In the genomic region with DNA sequence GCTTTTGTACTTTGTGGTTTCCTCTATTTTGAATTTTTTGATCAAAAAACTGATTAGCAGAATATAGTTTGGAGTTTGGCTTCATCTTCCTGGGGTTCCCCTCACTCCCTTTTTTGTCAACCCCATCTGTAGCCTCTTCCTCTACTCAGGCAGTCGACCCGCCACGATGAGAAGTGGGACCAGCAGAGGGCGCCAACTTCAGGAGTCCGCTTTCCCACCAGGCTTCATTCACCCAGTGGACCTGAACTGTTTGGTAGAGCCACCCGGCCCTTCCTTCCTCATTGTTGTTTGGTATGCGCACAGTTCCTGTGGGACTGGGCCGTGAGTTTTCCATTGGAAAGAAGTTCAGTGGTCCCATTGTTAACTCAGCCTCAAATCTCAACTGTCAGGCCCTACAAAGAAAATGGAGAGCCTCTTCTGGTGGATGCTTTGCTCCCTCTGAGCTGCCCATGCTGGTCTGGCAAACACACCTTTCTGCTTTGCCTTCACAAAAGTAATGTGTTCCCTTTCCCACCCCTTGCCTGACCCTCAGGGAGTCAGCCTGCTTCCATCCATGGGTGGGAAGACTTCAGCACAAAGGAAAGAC, we compare ENCODE assay signal across 8 cellular contexts. TPM values are rescaled to one million over a fixed set of nuclear protein-coding genes. Genes with fewer than 3 reads are reported as not detected.
DNase-seq lines count a peak whose midpoint lies in the region; ATAC-seq, FAIRE-seq and TF ChIP-seq lines count a peak whose summit lies in the region.

No MANE protein-coding gene starts in this region.

- H3K79me2 ChIP-seq in PC-3 (ENCODE audit: low read length) (no peaks in the 10 kb centered on the region), osteoblast (ENCODE audit: insufficient read depth, low read length) (peaks cover 10% of the 10 kb centered on the region)

- peaks cover 53% of the 10 kb centered on the region for H3K36me3 ChIP-seq in PC-3 (ENCODE audit: low read depth, low read length)
- peaks cover 67% of the 10 kb centered on the region for H3K36me3 ChIP-seq in osteoblast (ENCODE audit: insufficient read depth, low read length)
- H3K36me3 ChIP-seq in testis (ENCODE audit: low read depth, missing control alignments): no peaks in the 10 kb centered on the region

- H4K20me1 ChIP-seq in PC-3 (ENCODE audit: low read length) (peaks cover 8% of the 10 kb centered on the region; the same call in 1 of the 2 replicates), osteoblast (ENCODE audit: insufficient read depth, low read length) (peaks cover 23% of the 10 kb centered on the region)

- H3K9me2 ChIP-seq in PC-3 (replicated peaks; ENCODE audit: low read length): no peaks in the 10 kb centered on the region

- POLR2A ChIA-PET in PC-3 (lab: Charles Lee; ENCODE audit: unreplicated experiment): no interaction called here

- intact Hi-C loops in PC-3 (cut with micrococcal nuclease): no loop called here
- intact Hi-C loops in testis (cut with DNase I; ENCODE audit: low total_unique reads): no loop called here

- TF ChIP-seq CTCF in PC-3 (conservative IDR thresholded peaks at IDR 0.05; ENCODE audit: low read depth, low read length) (peak; percentile 85), fibroblast of pulmonary artery (IDR thresholded peaks at IDR 0.05; ENCODE audit: low read length, missing control alignments) (peak; percentile 81), osteoblast (IDR thresholded peaks at IDR 0.05; ENCODE audit: extremely low read depth, low read depth, low read length) (peak; percentile 82), testis (IDR thresholded peaks at IDR 0.05) (peak; percentile 13 to 69 (median 54))

- DNase-seq in 8988T: peak; percentile 52
- DNase-seq in GM12891 (ENCODE audit: insufficient read length, low spot score): peak; percentile 57
- peak; percentile 45 for DNase-seq in PC-3
- DNase-seq in activated T-helper 1 cell treated with Interleukin-2 at 50 U/mL for 16 hours (ENCODE audit: low read depth): peak; percentile 60
- DNase-seq in fibroblast of pulmonary artery (ENCODE audit: low read depth): peak; percentile 67
- peak; percentile 90 for DNase-seq in osteoblast (ENCODE audit: insufficient read length, low spot score, missing footprints)
- DNase-seq in testis: peak; percentile 83
- no peak for DNase-seq in NOMO-1 treated with dmso at 0.1 percent for 144 hours (lab: John Stamatoyannopoulos, UW; ENCODE audit: unreplicated experiment)

- H3K27ac ChIP-seq in PC-3 (ENCODE audit: low read length) (no peak overlapping the region), osteoblast (ENCODE audit: low read depth, low read length) (no peak overlapping the region), testis (no peak overlapping the region)

- no peaks in the 10 kb centered on the region for H3K4me1 ChIP-seq in PC-3 (ENCODE audit: insufficient read depth, low read length)
- no peaks in the 10 kb centered on the region for H3K4me1 ChIP-seq in osteoblast (ENCODE audit: insufficient read depth, low read length)
- H3K4me1 ChIP-seq in testis: no peaks in the 10 kb centered on the region

- H3K27me3 ChIP-seq in PC-3 (ENCODE audit: low read length) (no peaks in the 10 kb centered on the region), osteoblast (ENCODE audit: insufficient read depth, low read length) (no peaks in the 10 kb centered on the region), testis (no peaks in the 10 kb centered on the region)

- H3F3A ChIP-seq in PC-3 (ENCODE audit: low read length, unreplicated experiment): no peaks in the 10 kb centered on the region

- H3K9me3 ChIP-seq in PC-3 (ENCODE audit: low read length) (no peaks in the 10 kb centered on the region), osteoblast (ENCODE audit: low read depth, low read length) (no peaks in the 10 kb centered on the region), testis (no peaks in the 10 kb centered on the region)

- FAIRE-seq in GM12891 (lab: Jason Lieb, UNC): peak; percentile 77

- no TSS peak for BruUV-seq in PC-3 (replicated peaks; lab: Mats Ljungman, UMichigan)

- H3K9ac ChIP-seq in PC-3 (ENCODE audit: low read length): no peak overlapping the region

- CTCF ChIA-PET in PC-3 (lab: Charles Lee): no interaction called here

- no peak for TF ChIP-seq POLR2A in GM12891 (IDR thresholded peaks at IDR 0.05; ENCODE audit: low read depth, low read length)
- no peak for TF ChIP-seq POLR2A in testis (IDR thresholded peaks at IDR 0.05)

- H3K4me2 ChIP-seq in PC-3 (ENCODE audit: low read length): no peak overlapping the region
- no peak overlapping the region for H3K4me2 ChIP-seq in osteoblast (ENCODE audit: insufficient read depth, low read length)

- ATAC-seq in PC-3: peak; percentile 37; the same call in 1 of the 2 replicates

- H2AFZ ChIP-seq in PC-3 (ENCODE audit: low read length) (no peak overlapping the region), osteoblast (ENCODE audit: low read length) (no peak overlapping the region)

- H3K4me3 ChIP-seq in PC-3 (ENCODE audit: low read length) (no peak overlapping the region), fibroblast of pulmonary artery (replicated peaks; ENCODE audit: low read depth, low read length) (no peak overlapping the region), osteoblast (ENCODE audit: insufficient read depth, low read length) (no peak overlapping the region), testis (no peak overlapping the region)

- WGBS in testis, 2 donors: 47 to 48% methylated on average over 8 of the region's 8 CpGs

TF ChIP-seq in GM12891, 5 proteins besides CTCF, POLR2A, EP300 and RAD21:
- TF ChIP-seq SPI1 (IDR thresholded peaks at IDR 0.05; ENCODE audit: low read depth, low read length): no peak
- no peak for TF ChIP-seq POLR2AphosphoS5 (IDR thresholded peaks at IDR 0.05; ENCODE audit: low read depth, low read length)
- no peak for TF ChIP-seq POU2F2 (IDR thresholded peaks at IDR 0.05; ENCODE audit: low read depth, low read length)
- no peak for TF ChIP-seq TAF1 (IDR thresholded peaks at IDR 0.05; ENCODE audit: low read depth, low read length)
- no peak for TF ChIP-seq PAX5 (IDR thresholded peaks at IDR 0.05; ENCODE audit: insufficient read depth, low read length, severe bottlenecking)
TF ChIP-seq in GM12891: peak in this region for 0.

RNA-seq across cellular contexts. Expression of a gene that starts 21.7 kb away (rescaled TPM):
- 188 TPM for polyA plus RNA-seq in GM12891 (2012; ENCODE audit: low read depth, missing spikeins)
- 396 and 402 TPM in 2 replicates for total RNA-seq in PC-3 (2014; rRNA removed)
- 398 and 421 TPM in 2 replicates for total RNA-seq in osteoblast
- total RNA-seq in testis: 100 to 1,000 TPM; 407 to 440 TPM
- polyA plus RNA-seq in testis (ENCODE audit: insufficient read depth, low read depth, low replicate concordance): 618 TPM

RNA-seq across cellular contexts. Expression of a gene that starts 55.9 kb away (rescaled TPM):
- polyA plus RNA-seq in GM12891 (2012; ENCODE audit: low read depth, missing spikeins): 40.1 TPM
- total RNA-seq in PC-3 (2014; rRNA removed) (5.2 and 6.2 TPM in 2 replicates), osteoblast (24.6 and 31.8 TPM in 2 replicates), testis (10 to 100 TPM; 40.5 to 73.5 TPM)
- 26.0 TPM for polyA plus RNA-seq in testis (ENCODE audit: insufficient read depth, low read depth, low replicate concordance)
